ENCODE assay signal across 8 cellular contexts in the genomic region with DNA sequence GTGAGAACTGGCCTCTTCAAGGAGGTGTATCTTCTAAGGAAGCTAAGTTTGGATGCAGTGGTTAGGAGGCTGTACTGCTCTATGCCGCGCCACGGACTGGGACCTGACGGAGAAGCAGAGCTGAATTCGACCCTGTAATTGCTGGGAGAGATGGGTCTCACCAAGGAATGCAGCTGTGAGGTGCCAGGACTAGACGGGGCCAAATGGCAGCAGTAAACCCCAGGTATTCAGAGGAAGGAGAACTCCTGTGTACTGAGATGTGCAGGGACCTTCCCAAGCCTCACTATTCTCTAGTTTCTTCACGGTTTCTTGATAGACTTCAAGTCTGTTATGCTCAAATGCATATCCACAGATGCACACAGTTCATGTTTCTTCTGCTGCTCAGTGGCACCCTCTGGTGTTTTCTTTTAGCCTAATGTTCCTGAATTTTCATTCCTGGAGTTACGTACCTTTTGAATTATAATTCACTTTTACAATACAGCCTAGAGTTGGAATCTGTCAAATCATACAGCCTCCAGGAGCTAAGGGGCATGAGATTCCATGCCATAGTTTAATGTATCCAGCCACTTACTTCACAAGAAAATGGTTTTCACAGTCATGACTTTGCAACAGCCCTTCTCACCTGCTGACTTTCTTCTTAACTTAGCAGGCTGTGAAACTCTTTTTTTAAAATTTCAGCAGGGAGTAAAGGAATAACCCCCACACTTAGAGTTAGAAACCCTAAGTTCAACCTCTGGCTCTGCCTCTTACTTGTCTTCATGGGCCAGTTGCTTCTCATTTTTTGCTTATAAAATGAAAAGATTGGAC.
A peak's percentile ranks its signal among the peaks of the same experiment; 100 is the strongest.
DNase-seq lines count a peak whose midpoint lies in the region; ATAC-seq, FAIRE-seq and TF ChIP-seq lines count a peak whose summit lies in the region.

No MANE protein-coding gene starts in this region.

- intact Hi-C loops in spleen (cut with DNase I; ENCODE audit: low total_unique reads): no loop called here
- intact Hi-C loops in activated CD4-positive, alpha-beta T cell treated with anti-CD3 and anti-CD28 coated beads, Interleukin-2, amount 10 ng/mL, durations not matched to agents 24 days and 14 days (cut with micrococcal nuclease): loop anchor here (2.0 kb wide), 1 partner anchor 240 kb away; no protein-coding TSS in a partner anchor

- ATAC-seq in HG02840 (IDR thresholded peaks at IDR 0.05; ENCODE audit: low FRiP score, unreplicated experiment): no peak

- peaks cover 24% of the 10 kb centered on the region for H3K27me3 Mint-ChIP-seq in activated CD4-positive, alpha-beta T cell treated with anti-CD3 and anti-CD28 coated beads, Interleukin-2, amount 10 ng/mL, durations not matched to agents 24 days and 14 days

- FAIRE-seq in A204.1 (lab: Jason Lieb, UNC): peak; percentile 11

- H3K27me3 ChIP-seq in Peyer's patch (no peaks in the 10 kb centered on the region), spleen (replicated peaks in 1 of 7) (peaks cover 0 to 28% (median 0%) of the 10 kb centered on the region in 7 donors)

- H3K4me3 Mint-ChIP-seq in activated CD4-positive, alpha-beta T cell treated with anti-CD3 and anti-CD28 coated beads, Interleukin-2, amount 10 ng/mL, durations not matched to agents 24 days and 14 days: no peak overlapping the region

- H3K4me1 ChIP-seq in Peyer's patch (no peaks in the 10 kb centered on the region), spleen (peaks cover 0 to 13% (median 2%) of the 10 kb centered on the region in 6 donors)

- TF ChIP-seq POLR2A in Peyer's patch (IDR thresholded peaks at IDR 0.05): no peak
- TF ChIP-seq POLR2A in spleen (IDR thresholded peaks at IDR 0.05): no peak

- H3K36me3 ChIP-seq in Peyer's patch: no peaks in the 10 kb centered on the region
- H3K36me3 ChIP-seq in spleen: no peaks in the 10 kb centered on the region

- no peaks in the 10 kb centered on the region for H3K4me1 Mint-ChIP-seq in activated CD4-positive, alpha-beta T cell treated with anti-CD3 and anti-CD28 coated beads, Interleukin-2, amount 10 ng/mL, durations not matched to agents 24 days and 14 days

- peak; percentile 40 for TF ChIP-seq CTCF in GM20000 (IDR thresholded peaks at IDR 0.05; ENCODE audit: extremely low read depth, missing control alignments)
- peak in 4 of 6 experiments; percentile 29 to 43 (median 39) for TF ChIP-seq CTCF in Peyer's patch (IDR thresholded peaks at IDR 0.05)
- TF ChIP-seq CTCF in spleen (IDR thresholded peaks at IDR 0.05 in 8 of 11, conservative IDR thresholded peaks at IDR 0.05 in 3 of 11): peak in 7 of 11 experiments; percentile 12 to 38 (median 24)

- H3K4me3 ChIP-seq in Peyer's patch (no peak overlapping the region), spleen (no peak overlapping the region)

- H3K9me3 ChIP-seq in Peyer's patch: no peaks in the 10 kb centered on the region
- no peaks in the 10 kb centered on the region for H3K9me3 ChIP-seq in spleen

- H3K27ac ChIP-seq in Peyer's patch (no peak overlapping the region), spleen (no peak overlapping the region)

- H3K36me3 Mint-ChIP-seq in activated CD4-positive, alpha-beta T cell treated with anti-CD3 and anti-CD28 coated beads, Interleukin-2, amount 10 ng/mL, durations not matched to agents 24 days and 14 days (ENCODE audit: low read depth): no peaks in the 10 kb centered on the region

- WGBS in spleen, 5 donors: 68 to 84% (median 71%) methylated on average over 8 of the region's 8 CpGs

- peak; percentile 38 for DNase-seq in GM20000 (ENCODE audit: low spot score)
- DNase-seq in Peyer's patch: no peak
- DNase-seq in fibroblast of peridontal ligament (ENCODE audit: extremely low read depth): peak; percentile 78
- DNase-seq in spleen: no peak
- DNase-seq in stimulated activated CD4-positive, alpha-beta T cell treated with anti-CD3 and anti-CD28 coated beads, Interleukin-4, amount 100 ng/mL, for 4 hours: no peak
- DNase-seq in activated CD4-positive, alpha-beta T cell treated with anti-CD3 and anti-CD28 coated beads, Interleukin-2, amount 10 ng/mL, durations not matched to agents 24 days and 14 days: no peak

- H3K9me3 Mint-ChIP-seq in activated CD4-positive, alpha-beta T cell treated with anti-CD3 and anti-CD28 coated beads, Interleukin-2, amount 10 ng/mL, durations not matched to agents 24 days and 14 days: no peaks in the 10 kb centered on the region

- H3K27ac Mint-ChIP-seq in activated CD4-positive, alpha-beta T cell treated with anti-CD3 and anti-CD28 coated beads, Interleukin-2, amount 10 ng/mL, durations not matched to agents 24 days and 14 days: no peak overlapping the region

Comparison
In these comparisons a context has a peak if more than half of its experiments do, and no peak if none do; other contexts are left out.
1. DNase-seq: peak in GM20000 (single experiment) and fibroblast of peridontal ligament (single experiment); none in Peyer's patch (0 of 3), spleen (single experiment), stimulated activated CD4-positive, alpha-beta T cell treated with anti-CD3 and anti-CD28 coated beads, Interleukin-4, amount 100 ng/mL, for 4 hours (0 of 2) and activated CD4-positive, alpha-beta T cell treated with anti-CD3 and anti-CD28 coated beads, Interleukin-2, amount 10 ng/mL, durations not matched to agents 24 days and 14 days (single experiment).
2. Peak in every context shown above with its lines, with median percentiles within 50 percentile points of each other: CTCF ChIP-seq.